ENCODE assay signal across 17 cellular contexts in the genomic region with DNA sequence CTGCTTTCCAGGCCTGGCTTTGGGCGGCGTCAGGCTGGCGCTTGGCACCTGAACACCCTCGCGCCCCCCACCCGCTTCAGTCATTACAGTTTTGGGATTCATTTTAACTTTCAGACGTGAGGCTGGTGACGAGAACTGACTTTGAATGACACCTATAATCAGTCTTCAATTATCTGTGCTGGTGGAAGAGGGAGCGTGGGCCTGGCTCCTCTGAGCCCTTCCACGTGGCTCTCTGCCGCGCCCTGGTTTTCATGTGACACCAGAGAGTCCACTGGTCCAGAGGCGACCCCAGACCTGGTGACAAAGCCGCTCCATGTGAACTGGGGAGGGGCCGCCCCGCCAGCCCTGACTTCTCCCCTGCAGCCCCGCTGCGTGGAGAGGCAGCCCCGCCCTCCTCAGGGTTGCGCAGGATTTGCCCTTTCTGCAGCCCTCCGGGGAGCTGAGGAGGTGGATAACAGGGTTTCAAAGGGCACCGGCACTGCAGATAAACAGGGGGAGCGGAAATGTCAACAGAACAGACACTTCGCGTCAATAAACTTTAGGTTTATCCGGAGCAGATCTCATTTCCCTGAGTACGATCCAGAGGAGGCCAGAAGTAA. TPM values are rescaled to one million over a fixed set of nuclear protein-coding genes. Genes with fewer than 3 reads are reported as not detected.
DNase-seq lines count a peak whose midpoint lies in the region; ATAC-seq, FAIRE-seq and TF ChIP-seq lines count a peak whose summit lies in the region.
"Had no signal": no experiment of that assay in that cellular context is flagged by ENCODE, and none has a peak within 500 bp of the region (broad histone marks: within the 10 kb centered on the region; RNA-seq: fewer than 3 reads in every experiment).

No MANE protein-coding gene starts in this region.

- no peaks in the 10 kb centered on the region for H3K36me3 ChIP-seq in ES-I3 (ENCODE audit: insufficient read depth, low read length)
- H3K36me3 ChIP-seq in iPS-15b (ENCODE audit: control insufficient read depth, insufficient read depth, low read length), result no peaks in the 10 kb centered on the region

- TF ChIP-seq CTCF in progenitor cell of endocrine pancreas (IDR thresholded peaks at IDR 0.05; ENCODE audit: unreplicated experiment) (no peak), chondrocyte (IDR thresholded peaks at IDR 0.05) (no peak)

- H3K4me3 Mint-ChIP-seq in progenitor cell of endocrine pancreas (ENCODE audit: low read depth) (peak overlapping the region; percentile 22), chondrocyte (ENCODE audit: unreplicated experiment) (no peak overlapping the region)
- H3K4me3 Mint-ChIP-seq: B cell; dendritic cell treated with granulocyte-macrophage colony-stimulating factor and Interleukin-4, amounts not matched to agents 40 ng/mL and 50 ng/mL, for 4 days had no signal

- FAIRE-seq in RCC 7860 (lab: Jason Lieb, UNC), result no peak
- FAIRE-seq: astrocyte had no signal

- H3K9ac ChIP-seq in ES-I3 (ENCODE audit: low read depth, low read length) (peak overlapping the region; percentile 24; the same call in 1 of the 2 replicates), iPS-15b (ENCODE audit: low read depth, low read length) (no peak overlapping the region)

- H3K36me3 Mint-ChIP-seq in progenitor cell of endocrine pancreas (ENCODE audit: insufficient read depth) (no peaks in the 10 kb centered on the region), chondrocyte (ENCODE audit: low read depth) (no peaks in the 10 kb centered on the region)

- ATAC-seq in HG02623 (IDR thresholded peaks at IDR 0.05; ENCODE audit: unreplicated experiment), result no peak
- ATAC-seq in HG02973 (IDR thresholded peaks at IDR 0.05; ENCODE audit: unreplicated experiment), result no peak
- ATAC-seq: Panc1 had no signal

- H3K9me3 ChIP-seq in ES-I3 (ENCODE audit: control insufficient read depth, insufficient read depth, low read length) (no peaks in the 10 kb centered on the region), iPS-15b (ENCODE audit: control insufficient read depth, insufficient read depth, low read length) (no peaks in the 10 kb centered on the region)
- H3K9me3 ChIP-seq: testis had no signal

- H3K4me3 ChIP-seq in iPS-15b (ENCODE audit: low read depth, low read length), result peak overlapping the region; percentile 14

- H3K9me3 Mint-ChIP-seq in progenitor cell of endocrine pancreas (ENCODE audit: low read depth) (peaks cover 2% of the 10 kb centered on the region), chondrocyte (ENCODE audit: low read depth) (peaks cover 5% of the 10 kb centered on the region)
- H3K9me3 Mint-ChIP-seq: dendritic cell treated with granulocyte-macrophage colony-stimulating factor and Interleukin-4, amounts not matched to agents 40 ng/mL and 50 ng/mL, for 4 days had no signal

- H3K4me1 Mint-ChIP-seq in progenitor cell of endocrine pancreas (ENCODE audit: low read depth) (peaks cover 4% of the 10 kb centered on the region), chondrocyte (ENCODE audit: low read depth) (no peaks in the 10 kb centered on the region)
- H3K4me1 Mint-ChIP-seq: B cell had no signal

- H3K27me3 ChIP-seq in iPS-15b (ENCODE audit: control insufficient read depth, insufficient read depth, low read length), result peaks cover 2% of the 10 kb centered on the region
- H3K27me3 ChIP-seq: testis had no signal

- H3K27me3 Mint-ChIP-seq in progenitor cell of endocrine pancreas (peaks cover 55% of the 10 kb centered on the region), chondrocyte (ENCODE audit: low read depth) (peaks cover 10% of the 10 kb centered on the region)

- no peaks in the 10 kb centered on the region; the same call in 1 of the 2 replicates for H3K4me1 ChIP-seq in ES-I3 (ENCODE audit: insufficient read depth, low read length)
- peaks cover 6% of the 10 kb centered on the region for H3K4me1 ChIP-seq in iPS-15b (ENCODE audit: control insufficient read depth, insufficient read depth, low read length)
- H3K4me1 ChIP-seq: testis had no signal

- H3K27ac Mint-ChIP-seq in progenitor cell of endocrine pancreas (no peak overlapping the region), chondrocyte (ENCODE audit: unreplicated experiment) (no peak overlapping the region)
- H3K27ac Mint-ChIP-seq: B cell; dendritic cell treated with granulocyte-macrophage colony-stimulating factor and Interleukin-4, amounts not matched to agents 40 ng/mL and 50 ng/mL, for 4 days had no signal

- DNase-seq in NCI-H128 (lab: John Stamatoyannopoulos, UW; ENCODE audit: unreplicated experiment) (peak; percentile 72), progenitor cell of endocrine pancreas (ENCODE audit: low spot score, unreplicated experiment) (no peak), RCC 7860 (ENCODE audit: low spot score) (no peak), chondrocyte (ENCODE audit: low spot score) (no peak)
- DNase-seq: activated effector memory CD4-positive, alpha-beta T cell treated with Interleukin-2 at 50 U/mL for 16 hours; NCI-H2081; NCI-H69; testis had no signal

RNA-seq across cellular contexts. Expression of gene AJAP1, which starts 56.3 kb away (rescaled TPM):
- total RNA-seq in progenitor cell of endocrine pancreas, result 0.46 and 0.60 TPM in 2 replicates
- total RNA-seq in chondrocyte, result 0.73 TPM in 1 of 3 replicates, not detected in the others
- total RNA-seq: activated CD8-positive, alpha-beta memory T cell treated with anti-CD3 and anti-CD28 coated beads for 36 hours; B cell had no signal
